ENCODE assay signal across 9 cellular contexts in the genomic region with DNA sequence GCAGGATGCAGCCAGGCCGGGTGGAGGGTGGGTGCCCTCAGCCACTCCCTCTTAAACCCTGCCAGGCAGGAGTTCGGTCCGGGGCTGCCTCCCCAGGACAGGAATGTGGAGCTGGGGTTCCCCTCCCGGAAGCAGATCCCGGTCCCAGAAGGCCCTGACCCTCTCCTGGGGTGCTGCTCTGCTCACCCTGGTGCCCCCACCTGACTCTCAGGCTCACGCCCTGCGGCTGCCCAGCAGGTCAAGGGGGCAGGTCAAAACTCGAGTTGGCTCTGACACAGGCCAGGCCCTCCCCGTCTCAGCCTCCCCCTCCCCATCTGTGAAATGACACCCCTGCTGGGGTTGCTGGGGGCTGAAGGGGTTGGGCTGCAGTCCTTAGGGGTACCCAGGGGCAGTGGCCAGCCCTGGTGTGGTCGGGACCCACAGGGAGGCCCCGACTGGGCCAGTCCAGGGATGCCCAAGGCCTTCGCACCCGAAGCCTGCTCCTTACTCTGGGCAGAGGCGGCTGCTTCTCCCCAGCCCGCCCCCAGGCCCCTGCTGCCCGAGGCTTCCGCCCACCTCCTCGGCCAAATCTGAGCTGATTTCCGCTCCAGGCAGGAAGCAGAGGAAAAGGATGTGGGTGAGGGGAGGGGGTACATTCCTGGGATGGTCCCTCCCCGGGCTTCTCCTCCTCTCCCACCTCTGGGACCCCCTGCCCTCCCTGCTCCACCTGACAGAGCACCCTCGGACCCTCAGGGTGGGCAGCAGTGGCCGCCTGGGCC. TPM values are rescaled to one million over a fixed set of nuclear protein-coding genes. Genes with fewer than 3 reads are reported as not detected.
DNase-seq lines count a peak whose midpoint lies in the region; ATAC-seq, FAIRE-seq and TF ChIP-seq lines count a peak whose summit lies in the region.
"Had no signal": no experiment of that assay in that cellular context is flagged by ENCODE, and none has a peak within 500 bp of the region (broad histone marks: within the 10 kb centered on the region; RNA-seq: fewer than 3 reads in every experiment).

No MANE protein-coding gene starts in this region.

- no peaks in the 10 kb centered on the region for H3K36me3 ChIP-seq in WERI-Rb-1
- no peaks in the 10 kb centered on the region for H3K36me3 ChIP-seq in rectal smooth muscle tissue (ENCODE audit: control insufficient read depth, insufficient read depth, low read length)
- H3K36me3 ChIP-seq in PC-9 (ENCODE audit: low read depth), result no peaks in the 10 kb centered on the region

- no peaks in the 10 kb centered on the region for H3K4me1 Mint-ChIP-seq in Calu3 (ENCODE audit: low read depth, unreplicated experiment)

- H3K9ac ChIP-seq in rectal smooth muscle tissue (ENCODE audit: low read length), result no peak overlapping the region

- no peak; the same call in 1 of the 2 replicates for TF ChIP-seq POLR2A in GM12892 (IDR thresholded peaks at IDR 0.05; ENCODE audit: low read depth, low read length)

- peaks cover under 1% of the 10 kb centered on the region; the same call in 1 of the 2 replicates for H3K79me2 ChIP-seq in PC-9 (ENCODE audit: low read depth)

- BruUV-seq in Calu3 (replicated peaks; lab: Mats Ljungman, UMichigan) (no TSS peak), PC-9 (replicated peaks; lab: Mats Ljungman, UMichigan) (no TSS peak)

- H3K36me3 Mint-ChIP-seq in Calu3 (ENCODE audit: insufficient read depth, unreplicated experiment), result peaks cover 21% of the 10 kb centered on the region

- no peaks in the 10 kb centered on the region for H3K9me3 ChIP-seq in WERI-Rb-1 (ENCODE audit: severe bottlenecking)
- H3K9me3 ChIP-seq in PC-9 (ENCODE audit: insufficient read depth, low read depth), result no peaks in the 10 kb centered on the region

- FAIRE-seq in GM12892 (lab: Jason Lieb, UNC), result peak; percentile 27

- DNase-seq in GM12892 (ENCODE audit: insufficient read length) (no peak), WERI-Rb-1 (peak; percentile 11), foreskin keratinocyte (no peak), Calu3 (no peak), PC-9 (no peak)
- DNase-seq: NCI-H2081 had no signal

- TF ChIP-seq CTCF in WERI-Rb-1 (IDR thresholded peaks at IDR 0.05; ENCODE audit: low read depth, low read length) (no peak), foreskin keratinocyte (conservative IDR thresholded peaks at IDR 0.05) (no peak), Calu3 (IDR thresholded peaks at IDR 0.05; ENCODE audit: unreplicated experiment) (no peak), PC-9 (conservative IDR thresholded peaks at IDR 0.05) (no peak)

- H3K4me3 Mint-ChIP-seq in Calu3 (ENCODE audit: low read depth, unreplicated experiment), result no peak overlapping the region

- CTCF ChIA-PET in Calu3 (lab: Charles Lee) (no interaction called here), PC-9 (lab: Charles Lee) (interaction anchor here (0.6 kb wide), 2 partner anchors 11 to 229 kb away, joined by 4 to 6 read pairs; no protein-coding TSS in a partner anchor)

- no peaks in the 10 kb centered on the region for H4K20me1 ChIP-seq in PC-9 (ENCODE audit: insufficient read depth)

- no peak overlapping the region for H2AFZ ChIP-seq in PC-9

- peaks cover 14% of the 10 kb centered on the region for H3K4me1 ChIP-seq in foreskin keratinocyte
- H3K4me1 ChIP-seq in rectal smooth muscle tissue (ENCODE audit: control insufficient read depth, insufficient read depth, low read length), result no peaks in the 10 kb centered on the region
- H3K4me1 ChIP-seq in PC-9 (replicated peaks; ENCODE audit: insufficient read depth), result peaks cover 25% of the 10 kb centered on the region

- H3K4me3 ChIP-seq in WERI-Rb-1 (ENCODE audit: low read depth, low read length) (peak overlapping the region; percentile 44), rectal smooth muscle tissue (ENCODE audit: low read length) (peak overlapping the region; percentile 46), PC-9 (no peak overlapping the region)

- peaks cover 21% of the 10 kb centered on the region; the same call in 1 of the 2 replicates for H3F3A ChIP-seq in PC-9 (ENCODE audit: insufficient read depth, low read depth)

- H3K27me3 Mint-ChIP-seq in Calu3 (ENCODE audit: unreplicated experiment), result no peaks in the 10 kb centered on the region

- H3K4me2 ChIP-seq in PC-9, result no peak overlapping the region

- H3K27ac Mint-ChIP-seq in Calu3 (ENCODE audit: unreplicated experiment), result no peak overlapping the region

- peak overlapping the region; percentile 93 for H3K27ac ChIP-seq in WERI-Rb-1
- H3K27ac ChIP-seq in foreskin keratinocyte, result peak overlapping the region; percentile 99
- no peak overlapping the region for H3K27ac ChIP-seq in rectal smooth muscle tissue (ENCODE audit: low read depth, low read length)
- no peak overlapping the region for H3K27ac ChIP-seq in PC-9

- POLR2A ChIA-PET in PC-9 (lab: Charles Lee; ENCODE audit: unreplicated experiment), result no interaction called here

- H3K9me2 ChIP-seq in PC-9 (ENCODE audit: insufficient read depth), result no peaks in the 10 kb centered on the region

- no peaks in the 10 kb centered on the region for H3K9me3 Mint-ChIP-seq in Calu3 (ENCODE audit: low read depth, unreplicated experiment)

- intact Hi-C loops in Calu3 (cut with micrococcal nuclease; ENCODE audit: unreplicated experiment), result no loop called here
- intact Hi-C loops in PC-9 (cut with micrococcal nuclease; ENCODE audit: unreplicated experiment), result no loop called here

- no peak for ATAC-seq in foreskin keratinocyte
- ATAC-seq in HG02973 (IDR thresholded peaks at IDR 0.05; ENCODE audit: unreplicated experiment), result no peak
- ATAC-seq in HG03354 (IDR thresholded peaks at IDR 0.05; ENCODE audit: poor library complexity, severe bottlenecking, unreplicated experiment), result no peak

- H3K27me3 ChIP-seq in WERI-Rb-1 (ENCODE audit: insufficient read depth, low read depth, severe bottlenecking) (no peaks in the 10 kb centered on the region), foreskin keratinocyte (peaks cover 25% of the 10 kb centered on the region), rectal smooth muscle tissue (ENCODE audit: control insufficient read depth, insufficient read depth, low read length) (peaks cover 8% of the 10 kb centered on the region), PC-9 (ENCODE audit: insufficient read depth, low read depth) (no peaks in the 10 kb centered on the region)

RNA-seq across cellular contexts. Expression of gene NRARP, which starts 3.9 kb away (rescaled TPM):
- polyA plus RNA-seq in GM12892 (2012; ENCODE audit: missing spikeins), result 0.95 TPM
- 0.81 and 1.1 TPM in 2 replicates for total RNA-seq in foreskin keratinocyte
- 0.76 and 0.96 TPM in 2 replicates for polyA plus RNA-seq in foreskin keratinocyte
- 32.6 and 32.9 TPM in 2 replicates for total RNA-seq in Calu3 (2022)
- total RNA-seq in PC-9 (2021), result 20.6 and 25.8 TPM in 2 replicates

RNA-seq across cellular contexts. Expression of gene TOR4A, which starts 28.4 kb away (rescaled TPM):
- 2.1 TPM for polyA plus RNA-seq in GM12892 (2012; ENCODE audit: missing spikeins)
- 15.8 and 19.9 TPM in 2 replicates for total RNA-seq in foreskin keratinocyte
- 11.8 and 15.7 TPM in 2 replicates for polyA plus RNA-seq in foreskin keratinocyte
- 51.8 and 60.2 TPM in 2 replicates for total RNA-seq in Calu3 (2022)
- 48.9 and 59.9 TPM in 2 replicates for total RNA-seq in PC-9 (2021)

RNA-seq across cellular contexts. Expression of gene NELFB, which starts 50.8 kb away (rescaled TPM):
- polyA plus RNA-seq in GM12892 (2012; ENCODE audit: missing spikeins), result 21.8 TPM
- total RNA-seq in foreskin keratinocyte (47.5 and 51.3 TPM in 2 replicates), Calu3 (2022) (41.8 and 43.5 TPM in 2 replicates), PC-9 (2021) (94.2 and 103 TPM in 2 replicates)
- 50.3 and 54.3 TPM in 2 replicates for polyA plus RNA-seq in foreskin keratinocyte

RNA-seq across cellular contexts. Expression of gene STPG3, which starts 54.9 kb away (rescaled TPM):
- polyA plus RNA-seq in GM12892 (2012; ENCODE audit: missing spikeins), result 0.57 TPM
- total RNA-seq in foreskin keratinocyte (not detected in 2 replicates), Calu3 (2022) (not detected in 2 replicates), PC-9 (2021) (0.45 and 0.46 TPM in 2 replicates)
- polyA plus RNA-seq in foreskin keratinocyte, result not detected in 2 replicates

Comparison
In these comparisons a context has a peak if more than half of its experiments do, and no peak if none do; other contexts are left out.
1. H3K27ac ChIP-seq: peak in WERI-Rb-1 (single experiment) and foreskin keratinocyte (single experiment); none in rectal smooth muscle tissue (single experiment) and PC-9 (single experiment).
2. RNA of gene NRARP, which starts 3.9 kb away (total RNA-seq): 32.6 to 32.9 TPM in Calu3 and 20.6 to 25.8 TPM in PC-9; 0.81 to 1.1 TPM in foreskin keratinocyte; every median in the first group is over 10 times any median in the second.